ENCODE assay signal across 14 cellular contexts in genomic region chr18:58407263-58407648, GRCh38.
"Had no signal": no experiment of that assay in that cellular context is flagged by ENCODE, and none has a peak within 500 bp of the region (broad histone marks: within the 10 kb centered on the region; RNA-seq: fewer than 3 reads in every experiment).

No MANE protein-coding gene starts in this region.

- H3K9me3 ChIP-seq: gastrocnemius medialis, lower lobe of right lung, prostate gland had no signal

- ATAC-seq: activated T-helper 17 cell treated with anti-CD3 and anti-CD28 coated beads, Interleukin-2, amount 50 U/mL, for 72 hours; gastrocnemius medialis; lower lobe of right lung; stimulated activated effector memory CD8-positive, alpha-beta T cell treated with anti-CD3 and anti-CD28 coated beads, Interleukin-12 subunit alpha, Interleukin-12 subunit beta, amount 100 ng/mL, for 72 hours had no signal

- DNase-seq: activated CD4-positive, alpha-beta T cell treated with anti-CD3 and anti-CD28 coated beads, Interleukin-2, amount 50 U/mL, for 4 hours; activated CD4-positive, CD25-positive, alpha-beta regulatory T cell treated with anti-CD3 and anti-CD28 coated beads, Interleukin-2, amount 50 U/mL, for 72 hours; activated naive CD4-positive, alpha-beta T cell treated with anti-CD3 and anti-CD28 coated beads for 36 hours; caudate nucleus; erythroblast; gastrocnemius medialis; lower lobe of right lung; occipital lobe; T-helper 1 cell; T1000 had no signal

- H3K4me3 ChIP-seq: gastrocnemius medialis, lower lobe of right lung, prostate gland had no signal

- H3K4me1 ChIP-seq: prostate gland had no signal

- H3K27ac ChIP-seq: gastrocnemius medialis, lower lobe of right lung, prostate gland had no signal

- H3K36me3 ChIP-seq: gastrocnemius medialis, lower lobe of right lung, prostate gland had no signal

- FAIRE-seq: colon had no signal

- H3K27me3 ChIP-seq: gastrocnemius medialis had no signal
